Comparison of ENCODE assay signal across 22 cellular contexts in the genomic region with DNA sequence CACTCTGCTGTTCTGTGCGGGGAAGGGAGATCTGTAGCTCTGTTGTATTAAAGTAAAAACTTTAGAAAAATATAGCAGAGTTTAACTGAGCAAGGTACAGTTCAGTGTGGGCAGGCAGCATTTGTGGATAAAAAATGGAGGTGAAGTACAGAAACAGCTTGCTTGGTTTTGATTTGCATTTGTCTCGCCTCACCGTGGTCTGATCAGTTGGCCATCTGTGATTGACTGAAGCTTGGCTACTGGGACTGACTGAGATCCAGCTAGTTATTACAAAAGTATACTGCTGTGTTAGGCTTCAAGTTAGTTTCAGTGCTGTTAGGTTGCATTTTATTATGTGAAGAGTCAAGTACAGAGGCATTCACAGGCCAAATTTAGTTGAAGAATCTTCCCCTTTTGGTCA.
"Had no signal": no experiment of that assay in that cellular context is flagged by ENCODE, and none has a peak within 500 bp of the region (broad histone marks: within the 10 kb centered on the region; RNA-seq: fewer than 3 reads in every experiment).

No MANE protein-coding gene starts in this region.

- DNase-seq: activated B cell treated with CpG ODN at 0.5 μM for 24 hours; activated CD4-positive, alpha-beta T cell treated with anti-CD3 and anti-CD28 coated beads, Interleukin-2, amount 10 ng/mL, durations not matched to agents 24 days and 14 days; activated CD8-positive, alpha-beta memory T cell treated with anti-CD3 and anti-CD28 coated beads, Interleukin-2, amount 50 U/mL, for 48 hours; activated naive CD8-positive, alpha-beta T cell treated with anti-CD3 and anti-CD28 coated beads, Interleukin-2, amount 10 ng/mL, durations not matched to agents 7 days and 5 days; activated T-cell treated with anti-CD3 and anti-CD28 coated beads, Interleukin-2, amount 50 U/mL, for 72 hours; anterior cingulate cortex; brain microvascular endothelial cell; esophagus squamous epithelium; islet precursor cell; ovary; right lobe of liver; stimulated activated CD4-positive, alpha-beta T cell treated with anti-CD3 and anti-CD28 coated beads, Interleukin-4, amount 100 ng/mL, for 4 hours; stimulated activated CD8-positive, alpha-beta memory T cell treated with anti-CD3 and anti-CD28 coated beads, Interleukin-4, amount 100 ng/mL, for 48 hours; stimulated activated naive CD8-positive, alpha-beta T cell treated with anti-CD3 and anti-CD28 coated beads, Interleukin-15, amount 100 ng/mL, for 72 hours had no signal

- H3K27me3 ChIP-seq: brain microvascular endothelial cell, esophagus squamous epithelium, hepatocyte, neural progenitor cell, ovary, right lobe of liver had no signal

- H3K27me3 Mint-ChIP-seq: activated B cell treated with CpG ODN at 0.5 μM for 24 hours; activated CD4-positive, alpha-beta T cell treated with anti-CD3 and anti-CD28 coated beads, Interleukin-2, amount 10 ng/mL, durations not matched to agents 24 days and 14 days; activated naive CD8-positive, alpha-beta T cell treated with anti-CD3 and anti-CD28 coated beads, Interleukin-2, amount 10 ng/mL, durations not matched to agents 7 days and 5 days; central memory CD8-positive, alpha-beta T cell; stimulated activated naive CD8-positive, alpha-beta T cell treated with anti-CD3 and anti-CD28 coated beads, Interleukin-15, amount 100 ng/mL, for 72 hours; type B pancreatic cell had no signal

- H3K36me3 ChIP-seq: brain microvascular endothelial cell, esophagus squamous epithelium, neural progenitor cell, ovary, right lobe of liver had no signal

- ATAC-seq: activated T-cell treated with anti-CD3 and anti-CD28 coated beads, Interleukin-2, amount 50 U/mL, for 72 hours; left lobe of liver; right lobe of liver; stimulated activated naive CD8-positive, alpha-beta T cell treated with anti-CD3 and anti-CD28 coated beads, Interleukin-15, amount 100 ng/mL, for 72 hours had no signal

- H3K79me2 ChIP-seq: hepatocyte had no signal

- H2AFZ ChIP-seq: hepatocyte, neural progenitor cell had no signal

- H3K4me3 Mint-ChIP-seq: activated B cell treated with CpG ODN at 0.5 μM for 24 hours; activated CD4-positive, alpha-beta T cell treated with anti-CD3 and anti-CD28 coated beads, Interleukin-2, amount 10 ng/mL, durations not matched to agents 24 days and 14 days; activated naive CD8-positive, alpha-beta T cell treated with anti-CD3 and anti-CD28 coated beads, Interleukin-2, amount 10 ng/mL, durations not matched to agents 7 days and 5 days; activated T-cell treated with anti-CD3 and anti-CD28 coated beads, Interleukin-2, amount 50 U/mL, for 72 hours; central memory CD8-positive, alpha-beta T cell; neural progenitor cell; stimulated activated naive CD8-positive, alpha-beta T cell treated with anti-CD3 and anti-CD28 coated beads, Interleukin-15, amount 100 ng/mL, for 72 hours; type B pancreatic cell had no signal

- H3K36me3 Mint-ChIP-seq: activated naive CD8-positive, alpha-beta T cell treated with anti-CD3 and anti-CD28 coated beads, Interleukin-2, amount 10 ng/mL, durations not matched to agents 7 days and 5 days; neural progenitor cell; type B pancreatic cell had no signal

- H3K9me3 Mint-ChIP-seq: activated B cell treated with CpG ODN at 0.5 μM for 24 hours; activated CD4-positive, alpha-beta T cell treated with anti-CD3 and anti-CD28 coated beads, Interleukin-2, amount 10 ng/mL, durations not matched to agents 24 days and 14 days; activated naive CD8-positive, alpha-beta T cell treated with anti-CD3 and anti-CD28 coated beads, Interleukin-2, amount 10 ng/mL, durations not matched to agents 7 days and 5 days; central memory CD8-positive, alpha-beta T cell; neural progenitor cell; stimulated activated naive CD8-positive, alpha-beta T cell treated with anti-CD3 and anti-CD28 coated beads, Interleukin-15, amount 100 ng/mL, for 72 hours; type B pancreatic cell had no signal

- H3K27ac Mint-ChIP-seq: activated B cell treated with CpG ODN at 0.5 μM for 24 hours; activated CD4-positive, alpha-beta T cell treated with anti-CD3 and anti-CD28 coated beads, Interleukin-2, amount 10 ng/mL, durations not matched to agents 24 days and 14 days; activated naive CD8-positive, alpha-beta T cell treated with anti-CD3 and anti-CD28 coated beads, Interleukin-2, amount 10 ng/mL, durations not matched to agents 7 days and 5 days; activated T-cell treated with anti-CD3 and anti-CD28 coated beads, Interleukin-2, amount 50 U/mL, for 72 hours; neural progenitor cell; stimulated activated naive CD8-positive, alpha-beta T cell treated with anti-CD3 and anti-CD28 coated beads, Interleukin-15, amount 100 ng/mL, for 72 hours; type B pancreatic cell had no signal

- H3K4me1 Mint-ChIP-seq: activated B cell treated with CpG ODN at 0.5 μM for 24 hours; activated CD4-positive, alpha-beta T cell treated with anti-CD3 and anti-CD28 coated beads, Interleukin-2, amount 10 ng/mL, durations not matched to agents 24 days and 14 days; activated naive CD8-positive, alpha-beta T cell treated with anti-CD3 and anti-CD28 coated beads, Interleukin-2, amount 10 ng/mL, durations not matched to agents 7 days and 5 days; central memory CD8-positive, alpha-beta T cell; stimulated activated naive CD8-positive, alpha-beta T cell treated with anti-CD3 and anti-CD28 coated beads, Interleukin-15, amount 100 ng/mL, for 72 hours had no signal

- H3K27ac ChIP-seq: brain microvascular endothelial cell, coronary artery, esophagus squamous epithelium, hepatocyte, neural progenitor cell, ovary, right lobe of liver had no signal

- H3K9ac ChIP-seq: neural progenitor cell had no signal

- H3K4me1 ChIP-seq: esophagus squamous epithelium, right lobe of liver had no signal

- H3K4me2 ChIP-seq: hepatocyte, neural progenitor cell, smooth muscle cell had no signal

- FAIRE-seq: TTC549 had no signal

- H3K4me3 ChIP-seq: coronary artery, esophagus squamous epithelium, hepatocyte, neural progenitor cell, ovary, right lobe of liver, smooth muscle cell had no signal

- H3K9me3 ChIP-seq: esophagus squamous epithelium, ovary, right lobe of liver had no signal
